12 cellular contexts compared by ENCODE assay signal in genomic region chr5:74250304-74251102, GRCh38.
A peak's percentile ranks its signal among the peaks of the same experiment; 100 is the strongest.
DNase-seq lines count a peak whose midpoint lies in the region; ATAC-seq, FAIRE-seq and TF ChIP-seq lines count a peak whose summit lies in the region.
"Had no signal": no experiment of that assay in that cellular context is flagged by ENCODE, and none has a peak within 500 bp of the region (broad histone marks: within the 10 kb centered on the region; RNA-seq: fewer than 3 reads in every experiment).

No MANE protein-coding gene starts in this region.

- DNase-seq in left cardiac atrium (no peak), right atrium auricular region (ENCODE audit: low spot score) (no peak), endothelial cell of umbilical vein (ENCODE audit: low read depth, low spot score) (no peak), neuronal stem cell (ENCODE audit: low spot score) (no peak), GM20000 (ENCODE audit: low spot score) (no peak), KBM-7 (no peak)
- no peak for DNase-seq in central memory CD4-positive, alpha-beta T cell
- DNase-seq: activated CD8-positive, alpha-beta memory T cell treated with anti-CD3 and anti-CD28 coated beads, Interleukin-2, amount 10 ng/mL, durations not matched to agents 7 days and 5 days; NCI-H526 treated with DMSO at 0.1 percent for 48 hours; SHP77 treated with DMSO at 0.1 percent for 48 hours had no signal

- no peak overlapping the region for H4K8ac ChIP-seq in neuronal stem cell (ENCODE audit: low read depth, low read length)

- peak overlapping the region; percentile 24 for H2AFZ ChIP-seq in endothelial cell of umbilical vein (ENCODE audit: low read depth, low read length)
- H2AFZ ChIP-seq in neuronal stem cell (ENCODE audit: low read length): peak overlapping the region; percentile 79

- POLR2A ChIA-PET in endothelial cell of umbilical vein (lab: Charles Lee): no interaction called here

- H3K9ac ChIP-seq in endothelial cell of umbilical vein (replicated peaks; ENCODE audit: extremely low read depth, insufficient read depth, low read length): no peak overlapping the region
- H3K9ac ChIP-seq in neuronal stem cell (ENCODE audit: low read depth, low read length, poor library complexity): no peak overlapping the region

- intact Hi-C loops in left cardiac atrium (cut with DNase I) (no loop called here), endothelial cell of umbilical vein (cut with micrococcal nuclease) (loop anchor here (1.0 to 2.0 kb wide), 2 partner anchors 124 to 390 kb away; partner anchors contain the start of gene ENC1)

- no peak for FAIRE-seq in endothelial cell of umbilical vein (lab: Jason Lieb, UNC)
- FAIRE-seq: colon had no signal

- H3K36me3 ChIP-seq in right atrium auricular region (no peaks in the 10 kb centered on the region), endothelial cell of umbilical vein (ENCODE audit: control insufficient read depth in 2 of 2, extremely low read depth in 1 of 2, insufficient read depth in 2 of 2, low read length in 2 of 2) (no peaks in the 10 kb centered on the region), neuronal stem cell (replicated peaks in 1 of 2; ENCODE audit: control insufficient read depth in 2 of 2, insufficient read depth in 2 of 2, low read length in 2 of 2) (no peaks in the 10 kb centered on the region)

- no peak overlapping the region for H3K4me3 ChIP-seq in right atrium auricular region
- H3K4me3 ChIP-seq in endothelial cell of umbilical vein (replicated peaks in 1 of 3; ENCODE audit: insufficient read depth in 1 of 3, low read depth in 1 of 3, low read length in 3 of 3): no peak overlapping the region
- no peak overlapping the region for H3K4me3 ChIP-seq in neuronal stem cell (ENCODE audit: low read length in 2 of 2)

- H2BK15ac ChIP-seq in neuronal stem cell (ENCODE audit: low read length): no peak overlapping the region

- BruUV-seq in endothelial cell of umbilical vein (replicated peaks; lab: Mats Ljungman, UMichigan): no TSS peak

- H2BK120ac ChIP-seq in neuronal stem cell (ENCODE audit: low read depth, low read length): no peak overlapping the region

- H3K9me3 ChIP-seq in right atrium auricular region: no peaks in the 10 kb centered on the region
- no peaks in the 10 kb centered on the region for H3K9me3 ChIP-seq in endothelial cell of umbilical vein (replicated peaks; ENCODE audit: control insufficient read depth, insufficient read depth, low read length)
- no peaks in the 10 kb centered on the region for H3K9me3 ChIP-seq in neuronal stem cell (replicated peaks in 1 of 2; ENCODE audit: control insufficient read depth in 2 of 2, insufficient read depth in 1 of 2, low read depth in 1 of 2, low read length in 2 of 2)

- TF ChIP-seq POLR2A in endothelial cell of umbilical vein (IDR thresholded peaks at IDR 0.05; ENCODE audit: low read depth, low read length): no peak

- CTCF ChIA-PET in endothelial cell of umbilical vein (lab: Charles Lee): interaction anchor here (0.6 to 1.0 kb wide), 3 partner anchors 9 to 109 kb away, joined by 3 read pairs; no protein-coding TSS in a partner anchor

- dilution Hi-C loops in endothelial cell of umbilical vein (cut with MboI; ENCODE audit: extremely low pct_ligation_motif_present, low sequenced_read_pairs): no loop called here

- H3K79me2 ChIP-seq in endothelial cell of umbilical vein (ENCODE audit: control insufficient read depth, insufficient read depth, low read length): no peaks in the 10 kb centered on the region

- H2BK12ac ChIP-seq in neuronal stem cell (ENCODE audit: low read length): no peak overlapping the region

- H3K79me1 ChIP-seq in neuronal stem cell (ENCODE audit: low read depth, low read length): no peaks in the 10 kb centered on the region

- H3K27ac ChIP-seq in right atrium auricular region (no peak overlapping the region), endothelial cell of umbilical vein (ENCODE audit: insufficient read depth, low read depth, low read length) (no peak overlapping the region), neuronal stem cell (replicated peaks; ENCODE audit: low read length) (no peak overlapping the region)

- no peaks in the 10 kb centered on the region for H3K9me1 ChIP-seq in endothelial cell of umbilical vein (replicated peaks; ENCODE audit: control insufficient read depth, extremely low read depth, insufficient read depth, low read length)

- no CpG with 5 or more reads among the region's 6 CpGs for WGBS in neuronal stem cell (ENCODE audit: extremely low coverage in 2 of 2, insufficient read length in 2 of 2, insufficient replicate concordance in 1 of 2), 2 donors

- no peak overlapping the region for H3K14ac ChIP-seq in neuronal stem cell (ENCODE audit: low read length)

- TF ChIP-seq CTCF in right atrium auricular region (IDR thresholded peaks at IDR 0.05) (no peak), endothelial cell of umbilical vein (IDR thresholded peaks at IDR 0.05; ENCODE audit: extremely low read depth in 1 of 2, insufficient read depth in 1 of 2, low read depth in 1 of 2, low read length in 2 of 2) (no peak), GM20000 (IDR thresholded peaks at IDR 0.05; ENCODE audit: extremely low read depth, missing control alignments) (no peak)

- H2AK5ac ChIP-seq in neuronal stem cell (ENCODE audit: low read depth, low read length): peak overlapping the region; percentile 18

- H3K4me1 ChIP-seq in right atrium auricular region (peaks cover 0 to 18% of the 10 kb centered on the region in 2 donors), endothelial cell of umbilical vein (ENCODE audit: control insufficient read depth, extremely low read depth, insufficient read depth, low read length) (peaks cover 9% of the 10 kb centered on the region), neuronal stem cell (ENCODE audit: control insufficient read depth in 2 of 2, insufficient read depth in 1 of 2, low read depth in 1 of 2, low read length in 2 of 2) (peaks cover 2 to 5% of the 10 kb centered on the region in 2 donors)

- H3K18ac ChIP-seq in neuronal stem cell (ENCODE audit: low read length): no peak overlapping the region

- H2BK5ac ChIP-seq in neuronal stem cell (ENCODE audit: low read length): no peak overlapping the region

- ATAC-seq in left cardiac atrium: peak; percentile 17 to 66
- no peak for ATAC-seq in HG02759 (IDR thresholded peaks at IDR 0.05; ENCODE audit: unreplicated experiment)
- ATAC-seq: activated CD8-positive, alpha-beta memory T cell treated with anti-CD3 and anti-CD28 coated beads, Interleukin-2, amount 10 ng/mL, durations not matched to agents 7 days and 5 days had no signal

- H3K4me2 ChIP-seq in endothelial cell of umbilical vein (ENCODE audit: insufficient read depth, low read length) (no peak overlapping the region), neuronal stem cell (ENCODE audit: insufficient read depth, low read length, poor library complexity, severe bottlenecking) (no peak overlapping the region)

- H4K20me1 ChIP-seq in endothelial cell of umbilical vein (replicated peaks; ENCODE audit: control insufficient read depth, extremely low read depth, insufficient read depth, low read length): no peaks in the 10 kb centered on the region

- no peak overlapping the region for H3K23ac ChIP-seq in neuronal stem cell (ENCODE audit: low read depth, low read length, poor library complexity)

- no peak overlapping the region for H4K91ac ChIP-seq in neuronal stem cell (ENCODE audit: low read depth, low read length, poor library complexity)

- in situ Hi-C loops in KBM-7 (cut with MboI; ENCODE audit: low pct_unique_long_range_greater_than_20kb, low sequenced_read_pairs): no loop called here

- H3K27me3 ChIP-seq in right atrium auricular region (no peaks in the 10 kb centered on the region), endothelial cell of umbilical vein (ENCODE audit: control insufficient read depth in 2 of 2, insufficient read depth in 2 of 2, low read length in 2 of 2) (peaks cover 0 to under 1% of the 10 kb centered on the region in 2 experiments), neuronal stem cell (ENCODE audit: control insufficient read depth in 3 of 3, insufficient read depth in 3 of 3, low read depth in 1 of 3, low read length in 3 of 3) (no peaks in the 10 kb centered on the region)

- H3K4ac ChIP-seq in neuronal stem cell (ENCODE audit: low read length): no peak overlapping the region

TF ChIP-seq in endothelial cell of umbilical vein, 7 proteins besides CTCF, POLR2A, EP300 and RAD21:
- TF ChIP-seq POLR2AphosphoS5 (IDR thresholded peaks at IDR 0.05; ENCODE audit: insufficient read depth, low read depth, low read length) (no peak), JUN (IDR thresholded peaks at IDR 0.05; ENCODE audit: borderline replicate concordance, insufficient read depth, insufficient read length, low read depth) (no peak), MAX (IDR thresholded peaks at IDR 0.05; ENCODE audit: insufficient read depth, insufficient read length) (no peak), EZH2 (IDR thresholded peaks at IDR 0.05; ENCODE audit: borderline replicate concordance, low read depth, low read length, severe bottlenecking) (no peak), FOS (IDR thresholded peaks at IDR 0.05; ENCODE audit: borderline replicate concordance, insufficient read depth, low read length) (no peak)
